Comparison of ENCODE assay signal across 1 cellular context in genomic region chr20:36969478-36970186, GRCh38.
TF ChIP-seq lines count a peak whose summit lies in the region.

No MANE protein-coding gene starts in this region.

TF ChIP-seq in HepG2, 621 proteins besides CTCF, POLR2A, EP300 and RAD21 (continued from another document and continues in another):
- TF ChIP-seq ZNF276 (CRISPR knock-in tag; IDR thresholded peaks at IDR 0.05; ENCODE audit: low read depth) (no peak), ZNF251 (CRISPR knock-in tag; IDR thresholded peaks at IDR 0.05) (no peak), NR2F1 (CRISPR knock-in tag; IDR thresholded peaks at IDR 0.05) (peak in 1 of 2 experiments; percentile 28; a peak in 1 of 4 replicates), HNF4A (CRISPR knock-in tag; IDR thresholded peaks at IDR 0.05) (peak; percentile 77), ZNF18 (CRISPR knock-in tag; IDR thresholded peaks at IDR 0.05; ENCODE audit: insufficient replicate concordance) (no peak), ZNF3 (CRISPR knock-in tag; IDR thresholded peaks at IDR 0.05) (peak; percentile 89), ZNF607 (CRISPR knock-in tag; IDR thresholded peaks at IDR 0.05; ENCODE audit: borderline replicate concordance) (no peak), ERF (CRISPR knock-in tag; IDR thresholded peaks at IDR 0.05) (0 out of 2 replicates have a peak, but pooled peaks have one; percentile 19), PHF21A (CRISPR knock-in tag; IDR thresholded peaks at IDR 0.05) (peak; percentile 45; the same call in 1 of the 2 replicates), ZNF556 (CRISPR knock-in tag; IDR thresholded peaks at IDR 0.05; ENCODE audit: borderline replicate concordance) (no peak), ZFX (CRISPR knock-in tag; IDR thresholded peaks at IDR 0.05; ENCODE audit: low read depth) (peak; percentile 48; the same call in 1 of the 2 replicates), PHF20 (CRISPR knock-in tag; IDR thresholded peaks at IDR 0.05) (0 out of 2 replicates have a peak, but pooled peaks have one; percentile 30), RXRA (CRISPR knock-in tag; IDR thresholded peaks at IDR 0.05) (0 out of 2 replicates have a peak, but pooled peaks have one; percentile 14), SCMH1 (CRISPR knock-in tag; IDR thresholded peaks at IDR 0.05; ENCODE audit: borderline replicate concordance) (no peak), ZBTB3 (CRISPR knock-in tag; IDR thresholded peaks at IDR 0.05; ENCODE audit: borderline replicate concordance, low read depth) (no peak), DMTF1 (CRISPR knock-in tag; IDR thresholded peaks at IDR 0.05) (no peak), ZNF629 (CRISPR knock-in tag; conservative IDR thresholded peaks at IDR 0.05) (0 out of 2 replicates have a peak, but pooled peaks have one; percentile 8), ZNF839 (CRISPR knock-in tag; IDR thresholded peaks at IDR 0.05; ENCODE audit: borderline replicate concordance) (no peak), NAIF1 (CRISPR knock-in tag; IDR thresholded peaks at IDR 0.05; ENCODE audit: borderline replicate concordance) (no peak), ZNF577 (CRISPR knock-in tag; IDR thresholded peaks at IDR 0.05; ENCODE audit: borderline replicate concordance, low read depth) (no peak), ZSCAN21 (CRISPR knock-in tag; IDR thresholded peaks at IDR 0.05; ENCODE audit: borderline replicate concordance) (no peak), SMARCE1 (IDR thresholded peaks at IDR 0.05; ENCODE audit: borderline replicate concordance) (no peak), ELK4 (CRISPR knock-in tag; IDR thresholded peaks at IDR 0.05; ENCODE audit: borderline replicate concordance) (no peak), ZNF841 (CRISPR knock-in tag; IDR thresholded peaks at IDR 0.05; ENCODE audit: borderline replicate concordance) (no peak), SALL1 (CRISPR knock-in tag; IDR thresholded peaks at IDR 0.05) (peak; percentile 19; the same call in 1 of the 2 replicates), KLF6 (CRISPR knock-in tag; IDR thresholded peaks at IDR 0.05) (no peak), REXO4 (CRISPR knock-in tag; IDR thresholded peaks at IDR 0.05; ENCODE audit: borderline replicate concordance) (no peak), THAP11 (CRISPR knock-in tag; IDR thresholded peaks at IDR 0.05) (no peak), TGIF2 (CRISPR knock-in tag; IDR thresholded peaks at IDR 0.05) (no peak), JUNB (CRISPR knock-in tag; IDR thresholded peaks at IDR 0.05; ENCODE audit: borderline replicate concordance) (no peak), POGZ (CRISPR knock-in tag; IDR thresholded peaks at IDR 0.05) (no peak), ZFP1 (CRISPR knock-in tag; IDR thresholded peaks at IDR 0.05) (no peak), KLF16 (CRISPR knock-in tag; IDR thresholded peaks at IDR 0.05) (0 out of 4 replicates have a peak, but pooled peaks of 1 of the 2 experiments have one; percentile 41), ZNF777 (CRISPR knock-in tag; IDR thresholded peaks at IDR 0.05) (no peak), GTF3A (CRISPR knock-in tag; conservative IDR thresholded peaks at IDR 0.05) (no peak), CENPX (CRISPR knock-in tag; IDR thresholded peaks at IDR 0.05) (no peak), E2F2 (CRISPR knock-in tag; IDR thresholded peaks at IDR 0.05; ENCODE audit: borderline replicate concordance) (no peak), ZNF576 (CRISPR knock-in tag; IDR thresholded peaks at IDR 0.05) (no peak), FOSL2 (CRISPR knock-in tag; IDR thresholded peaks at IDR 0.05) (no peak), ZNF616 (CRISPR knock-in tag; IDR thresholded peaks at IDR 0.05; ENCODE audit: low read depth) (peak; percentile 40; the same call in 1 of the 2 replicates), RARA (CRISPR knock-in tag; IDR thresholded peaks at IDR 0.05) (peak; percentile 43; the same call in 1 of the 2 replicates), ZNF382 (CRISPR knock-in tag; IDR thresholded peaks at IDR 0.05; ENCODE audit: borderline replicate concordance) (no peak), NCOA1 (CRISPR knock-in tag; IDR thresholded peaks at IDR 0.05) (no peak), ZNF598 (CRISPR knock-in tag; IDR thresholded peaks at IDR 0.05; ENCODE audit: borderline replicate concordance) (0 out of 2 replicates have a peak, but pooled peaks have one; percentile 49), SUZ12 (IDR thresholded peaks at IDR 0.05; ENCODE audit: low read depth, low read length) (no peak), HCFC1 (IDR thresholded peaks at IDR 0.05; ENCODE audit: low read depth, low read length) (no peak), ESRRA (CRISPR knock-in tag; IDR thresholded peaks at IDR 0.05; ENCODE audit: low read depth) (peak; percentile 89), ZNF816 (CRISPR knock-in tag; IDR thresholded peaks at IDR 0.05; ENCODE audit: borderline replicate concordance) (no peak), SKI (IDR thresholded peaks at IDR 0.05; ENCODE audit: partially characterized antibody) (no peak), ZNF546 (CRISPR knock-in tag; conservative IDR thresholded peaks at IDR 0.05) (no peak), ZNF615 (CRISPR knock-in tag; IDR thresholded peaks at IDR 0.05; ENCODE audit: borderline replicate concordance) (0 out of 2 replicates have a peak, but pooled peaks have one; percentile 64), TMF1 (CRISPR knock-in tag; IDR thresholded peaks at IDR 0.05; ENCODE audit: low read depth) (no peak), FOXA3 (CRISPR knock-in tag; IDR thresholded peaks at IDR 0.05) (no peak), NFE2 (CRISPR knock-in tag; IDR thresholded peaks at IDR 0.05) (no peak)
- TF ChIP-seq, protein P1, sequence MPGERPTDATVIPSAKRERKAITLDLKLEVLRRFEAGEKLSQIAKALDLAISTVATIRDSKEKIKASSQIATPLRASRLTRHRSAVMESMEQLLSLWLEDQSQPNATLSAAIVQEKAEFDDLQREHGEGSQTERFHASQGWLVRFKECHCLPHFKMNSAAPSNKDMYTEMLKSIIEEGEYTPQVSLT (CRISPR knock-in tag; IDR thresholded peaks at IDR 0.05; ENCODE audit: borderline replicate concordance, low read depth): no peak
- TF ChIP-seq, protein P2, sequence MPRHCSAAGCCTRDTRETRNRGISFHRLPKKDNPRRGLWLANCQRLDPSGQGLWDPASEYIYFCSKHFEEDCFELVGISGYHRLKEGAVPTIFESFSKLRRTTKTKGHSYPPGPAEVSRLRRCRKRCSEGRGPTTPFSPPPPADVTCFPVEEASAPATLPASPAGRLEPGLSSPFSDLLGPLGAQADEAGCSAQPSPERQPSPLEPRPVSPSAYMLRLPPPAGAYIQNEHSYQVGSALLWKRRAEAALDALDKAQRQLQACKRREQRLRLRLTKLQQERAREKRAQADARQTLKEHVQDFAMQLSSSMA (CRISPR knock-in tag; IDR thresholded peaks at IDR 0.05): 0 out of 2 replicates have a peak, but pooled peaks have one; percentile 54
- TF ChIP-seq, protein P3, sequence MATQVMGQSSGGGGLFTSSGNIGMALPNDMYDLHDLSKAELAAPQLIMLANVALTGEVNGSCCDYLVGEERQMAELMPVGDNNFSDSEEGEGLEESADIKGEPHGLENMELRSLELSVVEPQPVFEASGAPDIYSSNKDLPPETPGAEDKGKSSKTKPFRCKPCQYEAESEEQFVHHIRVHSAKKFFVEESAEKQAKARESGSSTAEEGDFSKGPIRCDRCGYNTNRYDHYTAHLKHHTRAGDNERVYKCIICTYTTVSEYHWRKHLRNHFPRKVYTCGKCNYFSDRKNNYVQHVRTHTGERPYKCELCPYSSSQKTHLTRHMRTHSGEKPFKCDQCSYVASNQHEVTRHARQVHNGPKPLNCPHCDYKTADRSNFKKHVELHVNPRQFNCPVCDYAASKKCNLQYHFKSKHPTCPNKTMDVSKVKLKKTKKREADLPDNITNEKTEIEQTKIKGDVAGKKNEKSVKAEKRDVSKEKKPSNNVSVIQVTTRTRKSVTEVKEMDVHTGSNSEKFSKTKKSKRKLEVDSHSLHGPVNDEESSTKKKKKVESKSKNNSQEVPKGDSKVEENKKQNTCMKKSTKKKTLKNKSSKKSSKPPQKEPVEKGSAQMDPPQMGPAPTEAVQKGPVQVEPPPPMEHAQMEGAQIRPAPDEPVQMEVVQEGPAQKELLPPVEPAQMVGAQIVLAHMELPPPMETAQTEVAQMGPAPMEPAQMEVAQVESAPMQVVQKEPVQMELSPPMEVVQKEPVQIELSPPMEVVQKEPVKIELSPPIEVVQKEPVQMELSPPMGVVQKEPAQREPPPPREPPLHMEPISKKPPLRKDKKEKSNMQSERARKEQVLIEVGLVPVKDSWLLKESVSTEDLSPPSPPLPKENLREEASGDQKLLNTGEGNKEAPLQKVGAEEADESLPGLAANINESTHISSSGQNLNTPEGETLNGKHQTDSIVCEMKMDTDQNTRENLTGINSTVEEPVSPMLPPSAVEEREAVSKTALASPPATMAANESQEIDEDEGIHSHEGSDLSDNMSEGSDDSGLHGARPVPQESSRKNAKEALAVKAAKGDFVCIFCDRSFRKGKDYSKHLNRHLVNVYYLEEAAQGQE (IDR thresholded peaks at IDR 0.05; ENCODE audit: borderline replicate concordance in 1 of 2, low read depth in 1 of 2, low read length in 2 of 2): no peak
- TF ChIP-seq, protein P4, sequence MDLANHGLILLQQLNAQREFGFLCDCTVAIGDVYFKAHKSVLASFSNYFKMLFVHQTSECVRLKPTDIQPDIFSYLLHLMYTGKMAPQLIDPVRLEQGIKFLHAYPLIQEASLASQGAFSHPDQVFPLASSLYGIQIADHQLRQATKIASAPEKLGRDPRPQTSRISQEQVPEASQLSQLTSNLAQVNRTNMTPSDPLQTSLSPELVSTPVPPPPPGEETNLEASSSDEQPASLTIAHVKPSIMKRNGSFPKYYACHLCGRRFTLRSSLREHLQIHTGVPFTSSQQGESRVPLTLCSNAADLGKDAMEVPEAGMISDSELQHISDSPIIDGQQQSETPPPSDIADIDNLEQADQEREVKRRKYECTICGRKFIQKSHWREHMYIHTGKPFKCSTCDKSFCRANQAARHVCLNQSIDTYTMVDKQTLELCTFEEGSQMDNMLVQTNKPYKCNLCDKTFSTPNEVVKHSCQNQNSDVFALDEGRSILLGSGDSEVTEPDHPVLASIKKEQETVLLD (CRISPR knock-in tag; IDR thresholded peaks at IDR 0.05; ENCODE audit: low read depth): no peak
